ENCODE assay signal across 1 cellular context in genomic region chr19:17215125-17215971, GRCh38.
TF ChIP-seq lines count a peak whose summit lies in the region.

Gene USE1 (plus strand): TSS chr19:17215357. CDS start chr19:17215406, 49 bp downstream.

TF ChIP-seq in K562, 482 proteins besides CTCF, POLR2A, EP300 and RAD21 (continued from another document and continues in another):
- peak; percentile 98 for TF ChIP-seq ZBTB40 (IDR thresholded peaks at IDR 0.05)
- TF ChIP-seq ZBTB40 (CRISPR knock-in tag; IDR thresholded peaks at IDR 0.05): no peak
- TF ChIP-seq MXD1 (CRISPR knock-in tag; IDR thresholded peaks at IDR 0.05; ENCODE audit: borderline replicate concordance, poor library complexity, severe bottlenecking): peak; percentile 34
- TF ChIP-seq GTF2B (IDR thresholded peaks at IDR 0.05; ENCODE audit: extremely low read depth, insufficient read length): peak; percentile 32
- no peak for TF ChIP-seq CHCHD3 (CRISPR knock-in tag; IDR thresholded peaks at IDR 0.05)
- peak; percentile 93 for TF ChIP-seq SUPT5H (IDR thresholded peaks at IDR 0.05)
- no peak for TF ChIP-seq ZBTB49 (CRISPR knock-in tag; IDR thresholded peaks at IDR 0.05; ENCODE audit: borderline replicate concordance)
- peak; percentile 70; the same call in 1 of the 2 replicates for TF ChIP-seq RB1 (IDR thresholded peaks at IDR 0.05; ENCODE audit: low read depth)
- TF ChIP-seq PRDM10 (IDR thresholded peaks at IDR 0.05; ENCODE audit: partially characterized antibody): peak; percentile 88
- TF ChIP-seq ZNF134 (CRISPR knock-in tag; conservative IDR thresholded peaks at IDR 0.05): no peak
- peak; percentile 72; the same call in 1 of the 2 replicates for TF ChIP-seq ZNF589 (CRISPR knock-in tag; IDR thresholded peaks at IDR 0.05; ENCODE audit: low read depth)
- TF ChIP-seq SMARCC2 (IDR thresholded peaks at IDR 0.05; ENCODE audit: low read depth): no peak; the same call in 1 of the 2 replicates
- peak; percentile 93 to 97 for TF ChIP-seq FOXK2 (conservative IDR thresholded peaks at IDR 0.05 in 1 of 2, IDR thresholded peaks at IDR 0.05 in 1 of 2; ENCODE audit: low read depth in 2 of 2)
- TF ChIP-seq E2F8 (IDR thresholded peaks at IDR 0.05; ENCODE audit: low read depth, partially characterized antibody): peak; percentile 98
- peak; percentile 100 for TF ChIP-seq ELF2 (CRISPR knock-in tag; IDR thresholded peaks at IDR 0.05)
